31 cellular contexts compared by ENCODE assay signal in genomic region chr22:24796860-24797259, GRCh38. TPM values are rescaled to one million over a fixed set of nuclear protein-coding genes. Genes with fewer than 3 reads are reported as not detected.
"Had no signal": no experiment of that assay in that cellular context is flagged by ENCODE, and none has a peak within 500 bp of the region (broad histone marks: within the 10 kb centered on the region; RNA-seq: fewer than 3 reads in every experiment).

No MANE protein-coding gene starts in this region.

- H3K4me3 ChIP-seq: body of pancreas, colonic mucosa, esophagus muscularis mucosa, gastroesophageal sphincter, heart right ventricle had no signal

- H3K4me1 ChIP-seq: body of pancreas, colonic mucosa, esophagus muscularis mucosa, gastroesophageal sphincter, heart right ventricle had no signal

- H3K9me3 ChIP-seq: body of pancreas, colonic mucosa, esophagus muscularis mucosa, gastroesophageal sphincter, heart right ventricle had no signal

- ATAC-seq: activated CD4-positive, CD25-positive, alpha-beta regulatory T cell treated with anti-CD3 and anti-CD28 coated beads, Interleukin-2, amount 50 U/mL, for 24 hours; activated T-cell treated with anti-CD3 and anti-CD28 coated beads, Interleukin-2, amount 50 U/mL, for 72 hours; body of pancreas; gastroesophageal sphincter; heart right ventricle; T-helper 17 cell had no signal

- H3K27me3 ChIP-seq: body of pancreas, colonic mucosa, esophagus muscularis mucosa, gastroesophageal sphincter, heart right ventricle had no signal

- H3K4me3 Mint-ChIP-seq: activated B cell treated with CpG ODN at 0.5 μM for 24 hours; activated naive CD8-positive, alpha-beta T cell; activated T-cell treated with anti-CD3 and anti-CD28 coated beads, Interleukin-2, amount 50 U/mL, for 24 hours; activated T-cell treated with anti-CD3 and anti-CD28 coated beads, Interleukin-2, amount 50 U/mL, for 72 hours; T-helper 17 cell; T-helper 2 cell treated with Interferon-gamma antibody and Interleukin-4, amounts not matched to agents 5 μg/mL and 100 μg/mL, for 36 hours had no signal

- H3K27ac ChIP-seq: body of pancreas, colonic mucosa, esophagus muscularis mucosa, gastroesophageal sphincter, heart right ventricle, WERI-Rb-1 had no signal

- H3K36me3 Mint-ChIP-seq: activated naive CD8-positive, alpha-beta T cell had no signal

- H3K36me3 ChIP-seq: colonic mucosa, esophagus muscularis mucosa, gastroesophageal sphincter, heart right ventricle, WERI-Rb-1 had no signal

- DNase-seq: activated B cell treated with CpG ODN at 0.5 μM for 24 hours; activated CD4-positive, alpha-beta T cell treated with anti-CD3 and anti-CD28 coated beads for 48 hours; activated CD4-positive, alpha-beta T cell treated with anti-CD3 and anti-CD28 coated beads, Interleukin-2, amount 50 U/mL, for 1 hour; activated CD4-positive, alpha-beta T cell treated with anti-CD3 and anti-CD28 coated beads, Interleukin-2, amount 50 U/mL, for 48 hours; activated CD8-positive, alpha-beta memory T cell treated with anti-CD3 and anti-CD28 coated beads, Interleukin-2, amount 50 U/mL, for 48 hours; activated effector memory CD4-positive, alpha-beta T cell treated with Interleukin-2 at 50 U/mL for 16 hours; activated gamma-delta T cell treated with Interleukin-2 at 50 U/mL for 16 hours; activated naive CD4-positive, alpha-beta T cell treated with anti-CD3 and anti-CD28 coated beads, Interleukin-2, amount 50 U/mL, for 16 hours; activated naive CD4-positive, alpha-beta T cell treated with Interleukin-2 at 50 U/mL for 16 hours; activated T-cell treated with anti-CD3 and anti-CD28 coated beads for 4 hours; activated T-cell treated with anti-CD3 and anti-CD28 coated beads, Interleukin-2, amount 50 U/mL, for 24 hours; activated T-cell treated with anti-CD3 and anti-CD28 coated beads, Interleukin-2, amount 50 U/mL, for 72 hours; amniotic stem cell; aorta; body of pancreas; caudate nucleus; colonic mucosa; effector memory CD4-positive, alpha-beta T cell; erythroblast; foreskin melanocyte; heart right ventricle; T-helper 1 cell; T-helper 17 cell; T1000; WERI-Rb-1 had no signal

- H3K9me3 Mint-ChIP-seq: activated B cell treated with CpG ODN at 0.5 μM for 24 hours; activated T-cell treated with anti-CD3 and anti-CD28 coated beads, Interleukin-2, amount 50 U/mL, for 24 hours; activated T-cell treated with anti-CD3 and anti-CD28 coated beads, Interleukin-2, amount 50 U/mL, for 72 hours; T-helper 2 cell treated with Interferon-gamma antibody and Interleukin-4, amounts not matched to agents 5 μg/mL and 100 μg/mL, for 36 hours had no signal

- H3K4me1 Mint-ChIP-seq: activated B cell treated with CpG ODN at 0.5 μM for 24 hours had no signal

- H3K27me3 Mint-ChIP-seq: activated B cell treated with CpG ODN at 0.5 μM for 24 hours; activated naive CD8-positive, alpha-beta T cell; activated T-cell treated with anti-CD3 and anti-CD28 coated beads, Interleukin-2, amount 50 U/mL, for 24 hours had no signal

- H3K27ac Mint-ChIP-seq: activated B cell treated with CpG ODN at 0.5 μM for 24 hours; activated naive CD8-positive, alpha-beta T cell; activated T-cell treated with anti-CD3 and anti-CD28 coated beads, Interleukin-2, amount 50 U/mL, for 24 hours; activated T-cell treated with anti-CD3 and anti-CD28 coated beads, Interleukin-2, amount 50 U/mL, for 72 hours; T-helper 17 cell; T-helper 2 cell treated with Interferon-gamma antibody and Interleukin-4, amounts not matched to agents 5 μg/mL and 100 μg/mL, for 36 hours had no signal

RNA-seq across cellular contexts. Expression of gene PIWIL3, which starts 22.3 kb away (rescaled TPM):
- total RNA-seq: activated B cell treated with CpG ODN at 0.5 μM for 24 hours; activated T-cell treated with anti-CD3 and anti-CD28 coated beads, Interleukin-2, amount 50 U/mL, for 72 hours; aorta; body of pancreas; colonic mucosa; esophagus muscularis mucosa; gastroesophageal sphincter; heart right ventricle; T-helper 17 cell had no signal
- polyA plus RNA-seq: adipose tissue, aorta, heart right ventricle had no signal
